1 cellular context compared by ENCODE assay signal in the genomic region with DNA sequence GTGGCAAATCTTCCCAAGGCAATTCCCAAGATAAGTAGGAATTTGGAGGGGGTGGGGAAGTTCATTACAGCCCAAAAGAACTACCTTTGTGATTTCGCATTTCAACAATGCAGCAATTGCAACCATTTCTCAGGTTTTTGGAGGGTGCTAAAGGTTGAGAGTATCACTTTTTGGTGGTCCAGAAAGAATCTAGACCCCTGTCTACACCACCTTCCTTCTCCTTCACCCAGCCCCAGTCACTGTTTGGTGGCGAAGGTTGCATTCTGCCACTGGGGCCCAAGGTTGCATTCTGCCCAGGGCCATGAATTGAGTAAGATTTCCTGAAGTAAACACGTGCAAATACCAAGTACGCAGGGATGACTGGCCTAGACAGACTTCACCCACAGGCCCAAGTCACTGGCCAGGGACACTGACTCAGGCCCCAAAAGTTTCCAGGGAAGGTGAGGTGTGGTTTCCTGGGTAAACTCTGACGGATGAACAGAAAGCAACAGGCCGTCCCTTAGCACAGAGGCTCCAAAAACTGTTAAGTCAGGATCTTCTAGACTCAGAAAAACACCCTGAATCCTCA.
TF ChIP-seq lines count a peak whose summit lies in the region.

No MANE protein-coding gene starts in this region.

TF ChIP-seq in K562, 482 proteins besides CTCF, POLR2A, EP300 and RAD21 (continued from another document and continues in another):
- TF ChIP-seq, protein P1, sequence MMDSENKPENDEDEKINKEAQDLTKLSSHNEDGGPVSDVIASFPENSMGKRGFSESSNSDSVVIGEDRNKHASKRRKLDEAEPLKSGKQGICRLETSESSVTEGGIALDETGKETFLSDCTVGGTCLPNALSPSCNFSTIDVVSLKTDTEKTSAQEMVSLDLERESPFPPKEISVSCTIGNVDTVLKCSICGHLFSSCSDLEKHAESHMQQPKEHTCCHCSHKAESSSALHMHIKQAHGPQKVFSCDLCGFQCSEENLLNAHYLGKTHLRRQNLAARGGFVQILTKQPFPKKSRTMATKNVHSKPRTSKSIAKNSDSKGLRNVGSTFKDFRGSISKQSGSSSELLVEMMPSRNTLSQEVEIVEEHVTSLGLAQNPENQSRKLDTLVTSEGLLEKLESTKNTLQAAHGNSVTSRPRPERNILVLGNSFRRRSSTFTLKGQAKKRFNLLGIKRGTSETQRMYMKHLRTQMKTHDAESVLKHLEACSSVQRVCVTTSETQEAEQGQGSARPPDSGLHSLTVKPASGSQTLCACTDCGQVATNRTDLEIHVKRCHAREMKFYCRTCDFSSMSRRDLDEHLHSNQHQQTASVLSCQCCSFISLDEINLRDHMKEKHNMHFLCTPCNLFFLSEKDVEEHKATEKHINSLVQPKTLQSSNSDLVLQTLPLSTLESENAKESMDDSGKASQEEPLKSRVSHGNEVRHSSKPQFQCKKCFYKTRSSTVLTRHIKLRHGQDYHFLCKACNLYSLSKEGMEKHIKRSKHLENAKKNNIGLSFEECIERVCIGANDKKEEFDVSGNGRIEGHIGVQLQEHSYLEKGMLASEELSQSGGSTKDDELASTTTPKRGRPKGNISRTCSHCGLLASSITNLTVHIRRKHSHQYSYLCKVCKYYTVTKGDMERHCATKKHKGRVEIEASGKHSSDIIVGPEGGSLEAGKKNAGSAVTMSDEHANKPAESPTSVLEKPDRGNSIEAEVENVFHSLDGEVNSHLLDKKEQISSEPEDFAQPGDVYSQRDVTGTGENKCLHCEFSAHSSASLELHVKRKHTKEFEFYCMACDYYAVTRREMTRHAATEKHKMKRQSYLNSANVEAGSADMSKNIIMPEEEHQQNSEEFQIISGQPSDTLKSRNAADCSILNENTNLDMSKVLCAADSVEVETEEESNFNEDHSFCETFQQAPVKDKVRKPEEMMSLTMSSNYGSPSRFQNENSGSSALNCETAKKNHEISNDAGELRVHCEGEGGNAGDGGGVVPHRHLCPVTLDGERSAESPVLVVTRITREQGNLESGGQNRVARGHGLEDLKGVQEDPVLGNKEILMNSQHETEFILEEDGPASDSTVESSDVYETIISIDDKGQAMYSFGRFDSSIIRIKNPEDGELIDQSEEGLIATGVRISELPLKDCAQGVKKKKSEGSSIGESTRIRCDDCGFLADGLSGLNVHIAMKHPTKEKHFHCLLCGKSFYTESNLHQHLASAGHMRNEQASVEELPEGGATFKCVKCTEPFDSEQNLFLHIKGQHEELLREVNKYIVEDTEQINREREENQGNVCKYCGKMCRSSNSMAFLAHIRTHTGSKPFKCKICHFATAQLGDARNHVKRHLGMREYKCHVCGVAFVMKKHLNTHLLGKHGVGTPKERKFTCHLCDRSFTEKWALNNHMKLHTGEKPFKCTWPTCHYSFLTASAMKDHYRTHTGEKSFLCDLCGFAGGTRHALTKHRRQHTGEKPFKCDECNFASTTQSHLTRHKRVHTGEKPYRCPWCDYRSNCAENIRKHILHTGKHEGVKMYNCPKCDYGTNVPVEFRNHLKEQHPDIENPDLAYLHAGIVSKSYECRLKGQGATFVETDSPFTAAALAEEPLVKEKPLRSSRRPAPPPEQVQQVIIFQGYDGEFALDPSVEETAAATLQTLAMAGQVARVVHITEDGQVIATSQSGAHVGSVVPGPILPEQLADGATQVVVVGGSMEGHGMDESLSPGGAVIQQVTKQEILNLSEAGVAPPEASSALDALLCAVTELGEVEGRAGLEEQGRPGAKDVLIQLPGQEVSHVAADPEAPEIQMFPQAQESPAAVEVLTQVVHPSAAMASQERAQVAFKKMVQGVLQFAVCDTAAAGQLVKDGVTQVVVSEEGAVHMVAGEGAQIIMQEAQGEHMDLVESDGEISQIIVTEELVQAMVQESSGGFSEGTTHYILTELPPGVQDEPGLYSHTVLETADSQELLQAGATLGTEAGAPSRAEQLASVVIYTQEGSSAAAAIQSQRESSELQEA (IDR thresholded peaks at IDR 0.05; ENCODE audit: low read depth) = no peak
- TF ChIP-seq ZNF695 (CRISPR knock-in tag; IDR thresholded peaks at IDR 0.05) = 0 out of 2 replicates have a peak, but pooled peaks have one; percentile 6
- TF ChIP-seq ZNF780A (CRISPR knock-in tag; IDR thresholded peaks at IDR 0.05) = no peak
- TF ChIP-seq BCOR (IDR thresholded peaks at IDR 0.05) = no peak
- peak; percentile 34; the same call in 1 of the 2 replicates for TF ChIP-seq PTRF (tag; IDR thresholded peaks at IDR 0.05)
- TF ChIP-seq, protein P2, sequence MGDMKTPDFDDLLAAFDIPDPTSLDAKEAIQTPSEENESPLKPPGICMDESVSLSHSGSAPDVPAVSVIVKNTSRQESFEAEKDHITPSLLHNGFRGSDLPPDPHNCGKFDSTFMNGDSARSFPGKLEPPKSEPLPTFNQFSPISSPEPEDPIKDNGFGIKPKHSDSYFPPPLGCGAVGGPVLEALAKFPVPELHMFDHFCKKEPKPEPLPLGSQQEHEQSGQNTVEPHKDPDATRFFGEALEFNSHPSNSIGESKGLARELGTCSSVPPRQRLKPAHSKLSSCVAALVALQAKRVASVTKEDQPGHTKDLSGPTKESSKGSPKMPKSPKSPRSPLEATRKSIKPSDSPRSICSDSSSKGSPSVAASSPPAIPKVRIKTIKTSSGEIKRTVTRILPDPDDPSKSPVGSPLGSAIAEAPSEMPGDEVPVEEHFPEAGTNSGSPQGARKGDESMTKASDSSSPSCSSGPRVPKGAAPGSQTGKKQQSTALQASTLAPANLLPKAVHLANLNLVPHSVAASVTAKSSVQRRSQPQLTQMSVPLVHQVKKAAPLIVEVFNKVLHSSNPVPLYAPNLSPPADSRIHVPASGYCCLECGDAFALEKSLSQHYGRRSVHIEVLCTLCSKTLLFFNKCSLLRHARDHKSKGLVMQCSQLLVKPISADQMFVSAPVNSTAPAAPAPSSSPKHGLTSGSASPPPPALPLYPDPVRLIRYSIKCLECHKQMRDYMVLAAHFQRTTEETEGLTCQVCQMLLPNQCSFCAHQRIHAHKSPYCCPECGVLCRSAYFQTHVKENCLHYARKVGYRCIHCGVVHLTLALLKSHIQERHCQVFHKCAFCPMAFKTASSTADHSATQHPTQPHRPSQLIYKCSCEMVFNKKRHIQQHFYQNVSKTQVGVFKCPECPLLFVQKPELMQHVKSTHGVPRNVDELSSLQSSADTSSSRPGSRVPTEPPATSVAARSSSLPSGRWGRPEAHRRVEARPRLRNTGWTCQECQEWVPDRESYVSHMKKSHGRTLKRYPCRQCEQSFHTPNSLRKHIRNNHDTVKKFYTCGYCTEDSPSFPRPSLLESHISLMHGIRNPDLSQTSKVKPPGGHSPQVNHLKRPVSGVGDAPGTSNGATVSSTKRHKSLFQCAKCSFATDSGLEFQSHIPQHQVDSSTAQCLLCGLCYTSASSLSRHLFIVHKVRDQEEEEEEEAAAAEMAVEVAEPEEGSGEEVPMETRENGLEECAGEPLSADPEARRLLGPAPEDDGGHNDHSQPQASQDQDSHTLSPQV (IDR thresholded peaks at IDR 0.05) = peak; percentile 94
- TF ChIP-seq, protein P3, sequence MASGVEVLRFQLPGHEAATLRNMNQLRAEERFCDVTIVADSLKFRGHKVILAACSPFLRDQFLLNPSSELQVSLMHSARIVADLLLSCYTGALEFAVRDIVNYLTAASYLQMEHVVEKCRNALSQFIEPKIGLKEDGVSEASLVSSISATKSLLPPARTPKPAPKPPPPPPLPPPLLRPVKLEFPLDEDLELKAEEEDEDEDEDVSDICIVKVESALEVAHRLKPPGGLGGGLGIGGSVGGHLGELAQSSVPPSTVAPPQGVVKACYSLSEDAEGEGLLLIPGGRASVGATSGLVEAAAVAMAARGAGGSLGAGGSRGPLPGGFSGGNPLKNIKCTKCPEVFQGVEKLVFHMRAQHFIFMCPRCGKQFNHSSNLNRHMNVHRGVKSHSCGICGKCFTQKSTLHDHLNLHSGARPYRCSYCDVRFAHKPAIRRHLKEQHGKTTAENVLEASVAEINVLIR (CRISPR knock-in tag; IDR thresholded peaks at IDR 0.05) = no peak
- TF ChIP-seq, protein P4, sequence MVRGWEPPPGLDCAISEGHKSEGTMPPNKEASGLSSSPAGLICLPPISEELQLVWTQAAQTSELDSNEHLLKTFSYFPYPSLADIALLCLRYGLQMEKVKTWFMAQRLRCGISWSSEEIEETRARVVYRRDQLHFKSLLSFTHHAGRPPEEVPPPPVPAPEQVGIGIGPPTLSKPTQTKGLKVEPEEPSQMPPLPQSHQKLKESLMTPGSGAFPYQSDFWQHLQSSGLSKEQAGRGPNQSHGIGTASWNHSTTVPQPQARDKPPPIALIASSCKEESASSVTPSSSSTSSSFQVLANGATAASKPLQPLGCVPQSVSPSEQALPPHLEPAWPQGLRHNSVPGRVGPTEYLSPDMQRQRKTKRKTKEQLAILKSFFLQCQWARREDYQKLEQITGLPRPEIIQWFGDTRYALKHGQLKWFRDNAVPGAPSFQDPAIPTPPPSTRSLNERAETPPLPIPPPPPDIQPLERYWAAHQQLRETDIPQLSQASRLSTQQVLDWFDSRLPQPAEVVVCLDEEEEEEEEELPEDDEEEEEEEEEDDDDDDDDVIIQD (CRISPR knock-in tag; IDR thresholded peaks at IDR 0.05) = peak; percentile 74; the same call in 1 of the 2 replicates
- TF ChIP-seq, protein P5, sequence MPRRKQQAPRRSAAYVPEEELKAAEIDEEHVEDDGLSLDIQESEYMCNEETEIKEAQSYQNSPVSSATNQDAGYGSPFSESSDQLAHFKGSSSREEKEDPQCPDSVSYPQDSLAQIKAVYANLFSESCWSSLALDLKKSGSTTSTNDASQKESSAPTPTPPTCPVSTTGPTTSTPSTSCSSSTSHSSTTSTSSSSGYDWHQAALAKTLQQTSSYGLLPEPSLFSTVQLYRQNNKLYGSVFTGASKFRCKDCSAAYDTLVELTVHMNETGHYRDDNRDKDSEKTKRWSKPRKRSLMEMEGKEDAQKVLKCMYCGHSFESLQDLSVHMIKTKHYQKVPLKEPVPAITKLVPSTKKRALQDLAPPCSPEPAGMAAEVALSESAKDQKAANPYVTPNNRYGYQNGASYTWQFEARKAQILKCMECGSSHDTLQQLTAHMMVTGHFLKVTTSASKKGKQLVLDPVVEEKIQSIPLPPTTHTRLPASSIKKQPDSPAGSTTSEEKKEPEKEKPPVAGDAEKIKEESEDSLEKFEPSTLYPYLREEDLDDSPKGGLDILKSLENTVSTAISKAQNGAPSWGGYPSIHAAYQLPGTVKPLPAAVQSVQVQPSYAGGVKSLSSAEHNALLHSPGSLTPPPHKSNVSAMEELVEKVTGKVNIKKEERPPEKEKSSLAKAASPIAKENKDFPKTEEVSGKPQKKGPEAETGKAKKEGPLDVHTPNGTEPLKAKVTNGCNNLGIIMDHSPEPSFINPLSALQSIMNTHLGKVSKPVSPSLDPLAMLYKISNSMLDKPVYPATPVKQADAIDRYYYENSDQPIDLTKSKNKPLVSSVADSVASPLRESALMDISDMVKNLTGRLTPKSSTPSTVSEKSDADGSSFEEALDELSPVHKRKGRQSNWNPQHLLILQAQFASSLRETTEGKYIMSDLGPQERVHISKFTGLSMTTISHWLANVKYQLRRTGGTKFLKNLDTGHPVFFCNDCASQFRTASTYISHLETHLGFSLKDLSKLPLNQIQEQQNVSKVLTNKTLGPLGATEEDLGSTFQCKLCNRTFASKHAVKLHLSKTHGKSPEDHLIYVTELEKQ (CRISPR knock-in tag; IDR thresholded peaks at IDR 0.05) = 0 out of 2 replicates have a peak, but pooled peaks have one; percentile 23
- TF ChIP-seq, protein P6, sequence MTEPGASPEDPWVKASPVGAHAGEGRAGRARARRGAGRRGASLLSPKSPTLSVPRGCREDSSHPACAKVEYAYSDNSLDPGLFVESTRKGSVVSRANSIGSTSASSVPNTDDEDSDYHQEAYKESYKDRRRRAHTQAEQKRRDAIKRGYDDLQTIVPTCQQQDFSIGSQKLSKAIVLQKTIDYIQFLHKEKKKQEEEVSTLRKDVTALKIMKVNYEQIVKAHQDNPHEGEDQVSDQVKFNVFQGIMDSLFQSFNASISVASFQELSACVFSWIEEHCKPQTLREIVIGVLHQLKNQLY (CRISPR knock-in tag; conservative IDR thresholded peaks at IDR 0.05) = no peak
- TF ChIP-seq, protein P7, sequence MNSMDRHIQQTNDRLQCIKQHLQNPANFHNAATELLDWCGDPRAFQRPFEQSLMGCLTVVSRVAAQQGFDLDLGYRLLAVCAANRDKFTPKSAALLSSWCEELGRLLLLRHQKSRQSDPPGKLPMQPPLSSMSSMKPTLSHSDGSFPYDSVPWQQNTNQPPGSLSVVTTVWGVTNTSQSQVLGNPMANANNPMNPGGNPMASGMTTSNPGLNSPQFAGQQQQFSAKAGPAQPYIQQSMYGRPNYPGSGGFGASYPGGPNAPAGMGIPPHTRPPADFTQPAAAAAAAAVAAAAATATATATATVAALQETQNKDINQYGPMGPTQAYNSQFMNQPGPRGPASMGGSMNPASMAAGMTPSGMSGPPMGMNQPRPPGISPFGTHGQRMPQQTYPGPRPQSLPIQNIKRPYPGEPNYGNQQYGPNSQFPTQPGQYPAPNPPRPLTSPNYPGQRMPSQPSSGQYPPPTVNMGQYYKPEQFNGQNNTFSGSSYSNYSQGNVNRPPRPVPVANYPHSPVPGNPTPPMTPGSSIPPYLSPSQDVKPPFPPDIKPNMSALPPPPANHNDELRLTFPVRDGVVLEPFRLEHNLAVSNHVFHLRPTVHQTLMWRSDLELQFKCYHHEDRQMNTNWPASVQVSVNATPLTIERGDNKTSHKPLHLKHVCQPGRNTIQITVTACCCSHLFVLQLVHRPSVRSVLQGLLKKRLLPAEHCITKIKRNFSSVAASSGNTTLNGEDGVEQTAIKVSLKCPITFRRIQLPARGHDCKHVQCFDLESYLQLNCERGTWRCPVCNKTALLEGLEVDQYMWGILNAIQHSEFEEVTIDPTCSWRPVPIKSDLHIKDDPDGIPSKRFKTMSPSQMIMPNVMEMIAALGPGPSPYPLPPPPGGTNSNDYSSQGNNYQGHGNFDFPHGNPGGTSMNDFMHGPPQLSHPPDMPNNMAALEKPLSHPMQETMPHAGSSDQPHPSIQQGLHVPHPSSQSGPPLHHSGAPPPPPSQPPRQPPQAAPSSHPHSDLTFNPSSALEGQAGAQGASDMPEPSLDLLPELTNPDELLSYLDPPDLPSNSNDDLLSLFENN (IDR thresholded peaks at IDR 0.05; ENCODE audit: low read depth in 2 of 2, low read length in 2 of 2) = no peak
- TF ChIP-seq RFX1 (IDR thresholded peaks at IDR 0.05) = no peak
- TF ChIP-seq CC2D1A (IDR thresholded peaks at IDR 0.05) = no peak
- TF ChIP-seq ZNF232 (CRISPR knock-in tag; IDR thresholded peaks at IDR 0.05) = no peak
- TF ChIP-seq HDAC8 (tag; IDR thresholded peaks at IDR 0.05) = 0 out of 2 replicates have a peak, but pooled peaks have one; percentile 30
- TF ChIP-seq ERF (CRISPR knock-in tag; IDR thresholded peaks at IDR 0.05) = peak; percentile 63; the same call in 1 of the 2 replicates
- no peak for TF ChIP-seq TBP (optimal IDR thresholded peaks at IDR 0.05; ENCODE audit: low read depth, low read length)
- TF ChIP-seq, protein P8, sequence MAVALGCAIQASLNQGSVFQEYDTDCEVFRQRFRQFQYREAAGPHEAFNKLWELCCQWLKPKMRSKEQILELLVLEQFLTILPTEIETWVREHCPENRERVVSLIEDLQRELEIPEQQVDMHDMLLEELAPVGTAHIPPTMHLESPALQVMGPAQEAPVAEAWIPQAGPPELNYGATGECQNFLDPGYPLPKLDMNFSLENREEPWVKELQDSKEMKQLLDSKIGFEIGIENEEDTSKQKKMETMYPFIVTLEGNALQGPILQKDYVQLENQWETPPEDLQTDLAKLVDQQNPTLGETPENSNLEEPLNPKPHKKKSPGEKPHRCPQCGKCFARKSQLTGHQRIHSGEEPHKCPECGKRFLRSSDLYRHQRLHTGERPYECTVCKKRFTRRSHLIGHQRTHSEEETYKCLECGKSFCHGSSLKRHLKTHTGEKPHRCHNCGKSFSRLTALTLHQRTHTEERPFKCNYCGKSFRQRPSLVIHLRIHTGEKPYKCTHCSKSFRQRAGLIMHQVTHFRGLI (CRISPR knock-in tag; IDR thresholded peaks at IDR 0.05) = no peak
- TF ChIP-seq, protein P9, sequence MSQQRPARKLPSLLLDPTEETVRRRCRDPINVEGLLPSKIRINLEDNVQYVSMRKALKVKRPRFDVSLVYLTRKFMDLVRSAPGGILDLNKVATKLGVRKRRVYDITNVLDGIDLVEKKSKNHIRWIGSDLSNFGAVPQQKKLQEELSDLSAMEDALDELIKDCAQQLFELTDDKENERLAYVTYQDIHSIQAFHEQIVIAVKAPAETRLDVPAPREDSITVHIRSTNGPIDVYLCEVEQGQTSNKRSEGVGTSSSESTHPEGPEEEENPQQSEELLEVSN (IDR thresholded peaks at IDR 0.05; ENCODE audit: borderline replicate concordance in 1 of 2, extremely low read depth in 1 of 2, insufficient read depth in 1 of 2, insufficient read length in 1 of 2, low read depth in 1 of 2, low read length in 1 of 2, poor library complexity in 1 of 2, severe bottlenecking in 1 of 2) = peak in 1 of 2 experiments; percentile 25
- peak; percentile 88 for TF ChIP-seq DMBX1 (CRISPR knock-in tag; IDR thresholded peaks at IDR 0.05; ENCODE audit: borderline replicate concordance)
